Comparison of ENCODE assay signal across 11 cellular contexts in the genomic region with DNA sequence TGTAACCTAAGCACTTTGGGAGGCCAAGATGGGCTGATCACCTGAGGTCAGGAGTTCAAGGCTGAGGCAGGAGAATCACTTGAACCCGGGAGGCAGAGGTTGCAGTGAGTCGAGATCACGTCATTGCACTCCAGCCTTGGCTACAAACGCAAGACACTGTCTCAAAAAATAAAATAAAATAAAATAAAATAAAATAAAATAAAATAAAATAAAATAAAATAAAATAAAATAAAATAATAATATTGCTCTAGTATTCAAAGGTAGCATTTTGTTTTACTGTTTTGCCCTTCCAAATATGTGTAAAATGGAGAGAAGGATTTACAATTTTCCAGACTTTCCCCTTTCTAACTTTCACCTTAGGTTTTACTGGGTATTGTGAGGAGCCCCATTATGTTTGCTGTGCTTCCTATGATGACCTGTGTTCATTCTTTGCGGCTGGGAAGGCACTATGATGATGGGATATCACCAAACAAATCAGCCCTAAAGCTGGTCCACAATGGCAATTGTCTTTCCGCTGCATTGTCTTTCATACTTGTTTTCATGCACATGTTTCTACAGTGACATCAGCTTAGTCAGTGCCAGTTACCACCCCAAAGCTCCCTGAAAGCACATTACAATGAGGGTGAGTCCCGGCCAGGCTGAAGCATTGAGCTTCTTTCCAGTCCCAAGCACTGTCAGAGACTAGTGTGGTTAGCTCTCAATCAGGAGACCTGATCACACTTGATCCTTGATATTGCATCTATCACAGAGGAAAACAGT. TPM values are rescaled to one million over a fixed set of nuclear protein-coding genes. Genes with fewer than 3 reads are reported as not detected.
DNase-seq lines count a peak whose midpoint lies in the region; ATAC-seq lines count a peak whose summit lies in the region.
"Had no signal": no experiment of that assay in that cellular context is flagged by ENCODE, and none has a peak within 500 bp of the region (broad histone marks: within the 10 kb centered on the region; RNA-seq: fewer than 3 reads in every experiment).

No MANE protein-coding gene starts in this region.

- intact Hi-C loops in activated T-helper 2 cell treated with anti-CD3 and anti-CD28 coated beads, Interferon-gamma antibody, Interleukin-2, Interleukin-4, amounts not matched to agents 10 μg/mL and 5 μg/mL and 100 μg/mL, durations not matched to agents 14 hours and 24 hours and 36 hours (cut with micrococcal nuclease): loop anchor here (1.0 to 2.0 kb wide), 2 partner anchors 9 to 17 kb away; no protein-coding TSS in a partner anchor

- in situ Hi-C loops in ACHN (cut with HindIII; ENCODE audit: low pct_ligation_motif_present, low pct_unique_long_range_greater_than_20kb, low sequenced_read_pairs): no loop called here

- no peaks in the 10 kb centered on the region for H3K36me3 Mint-ChIP-seq in activated T-helper 2 cell treated with anti-CD3 and anti-CD28 coated beads, Interferon-gamma antibody, Interleukin-2, Interleukin-4, amounts not matched to agents 10 μg/mL and 5 μg/mL and 100 μg/mL, durations not matched to agents 14 hours and 24 hours and 36 hours (ENCODE audit: low read depth)
- H3K36me3 Mint-ChIP-seq: CD4-positive, CD25-positive, alpha-beta regulatory T cell; type B pancreatic cell had no signal

- H3K27me3 Mint-ChIP-seq in activated T-helper 2 cell treated with anti-CD3 and anti-CD28 coated beads, Interferon-gamma antibody, Interleukin-2, Interleukin-4, amounts not matched to agents 10 μg/mL and 5 μg/mL and 100 μg/mL, durations not matched to agents 14 hours and 24 hours and 36 hours (ENCODE audit: low read depth): no peaks in the 10 kb centered on the region
- H3K27me3 Mint-ChIP-seq: CD4-positive, CD25-positive, alpha-beta regulatory T cell; type B pancreatic cell had no signal

- H3K9me3 Mint-ChIP-seq in activated T-helper 2 cell treated with anti-CD3 and anti-CD28 coated beads, Interferon-gamma antibody, Interleukin-2, Interleukin-4, amounts not matched to agents 10 μg/mL and 5 μg/mL and 100 μg/mL, durations not matched to agents 14 hours and 24 hours and 36 hours: no peaks in the 10 kb centered on the region
- H3K9me3 Mint-ChIP-seq: type B pancreatic cell had no signal

- H3K4me1 Mint-ChIP-seq in activated T-helper 2 cell treated with anti-CD3 and anti-CD28 coated beads, Interferon-gamma antibody, Interleukin-2, Interleukin-4, amounts not matched to agents 10 μg/mL and 5 μg/mL and 100 μg/mL, durations not matched to agents 14 hours and 24 hours and 36 hours (ENCODE audit: low read depth): peaks cover 33% of the 10 kb centered on the region

- DNase-seq in C1 segment of cervical spinal cord (lab: John Stamatoyannopoulos, UW): peak in 9 of 14 donors; percentile 18 to 57 (median 54)
- DNase-seq in activated T-helper 2 cell treated with anti-CD3 and anti-CD28 coated beads, Interferon-gamma antibody, Interleukin-2, Interleukin-4, amounts not matched to agents 10 μg/mL and 5 μg/mL and 100 μg/mL, durations not matched to agents 14 hours and 24 hours and 36 hours (ENCODE audit: low spot score): no peak
- no peak for DNase-seq in NCI-H1694 treated with DMSO at 0.1 percent for 48 hours (lab: John Stamatoyannopoulos, UW)
- DNase-seq in NCI-H446 treated with DMSO at 0.1 percent for 48 hours (lab: John Stamatoyannopoulos, UW): no peak
- DNase-seq in ACHN: no peak
- DNase-seq in DMS 273 (lab: John Stamatoyannopoulos, UW; ENCODE audit: unreplicated experiment): no peak

- peak overlapping the region; percentile 24 for H3K27ac Mint-ChIP-seq in activated T-helper 2 cell treated with anti-CD3 and anti-CD28 coated beads, Interferon-gamma antibody, Interleukin-2, Interleukin-4, amounts not matched to agents 10 μg/mL and 5 μg/mL and 100 μg/mL, durations not matched to agents 14 hours and 24 hours and 36 hours
- H3K27ac Mint-ChIP-seq: CD4-positive, CD25-positive, alpha-beta regulatory T cell; type B pancreatic cell had no signal

- ATAC-seq in GM19025 (IDR thresholded peaks at IDR 0.05; ENCODE audit: low read depth, unreplicated experiment) (peak; percentile 85), HG02885 (IDR thresholded peaks at IDR 0.05; ENCODE audit: poor library complexity, unreplicated experiment) (peak; percentile 86)
- ATAC-seq: K562 had no signal

- no peak overlapping the region for H3K4me3 Mint-ChIP-seq in activated T-helper 2 cell treated with anti-CD3 and anti-CD28 coated beads, Interferon-gamma antibody, Interleukin-2, Interleukin-4, amounts not matched to agents 10 μg/mL and 5 μg/mL and 100 μg/mL, durations not matched to agents 14 hours and 24 hours and 36 hours (ENCODE audit: low read depth)
- H3K4me3 Mint-ChIP-seq: CD4-positive, CD25-positive, alpha-beta regulatory T cell; type B pancreatic cell had no signal

RNA-seq across cellular contexts. Expression of a gene that starts 50.8 kb away (rescaled TPM):
- 1.1 TPM in 2 replicates for total RNA-seq in activated T-helper 2 cell treated with anti-CD3 and anti-CD28 coated beads, Interferon-gamma antibody, Interleukin-2, Interleukin-4, amounts not matched to agents 10 μg/mL and 5 μg/mL and 100 μg/mL, durations not matched to agents 14 hours and 24 hours and 36 hours
- total RNA-seq: K562 had no signal

Comparison
In these comparisons a context has a peak if more than half of its experiments do, and no peak if none do; other contexts are left out.
1. DNase-seq: peak in C1 segment of cervical spinal cord (9 of 14); none in activated T-helper 2 cell treated with anti-CD3 and anti-CD28 coated beads, Interferon-gamma antibody, Interleukin-2, Interleukin-4, amounts not matched to agents 10 μg/mL and 5 μg/mL and 100 μg/mL, durations not matched to agents 14 hours and 24 hours and 36 hours (single experiment), NCI-H1694 treated with DMSO at 0.1 percent for 48 hours (single experiment), NCI-H446 treated with DMSO at 0.1 percent for 48 hours (single experiment), ACHN (single experiment) and DMS 273 (single experiment).